In genomic region chr6:112029045-112029822, GRCh38 we compare ENCODE assay signal across 8 cellular contexts. TPM values are rescaled to one million over a fixed set of nuclear protein-coding genes. Genes with fewer than 3 reads are reported as not detected.
DNase-seq lines count a peak whose midpoint lies in the region; ATAC-seq, FAIRE-seq and TF ChIP-seq lines count a peak whose summit lies in the region.

No MANE protein-coding gene starts in this region.

- 71% methylated on average over 15 of the region's 15 CpGs for WGBS in mammary epithelial cell (ENCODE audit: low coverage, missing lambda C conversion rate)
- 23% methylated on average over 15 of the region's 15 CpGs for WGBS in HepG2 (ENCODE audit: low lambda C conversion rate)

- peaks cover 0 to 7% (median 4%) of the 10 kb centered on the region in 3 donors for H3K36me3 Mint-ChIP-seq in CD8-positive, alpha-beta memory T cell

- no TSS peak for BruUV-seq in mammary epithelial cell (replicated peaks; lab: Mats Ljungman, UMichigan)
- no TSS peak for BruUV-seq in HepG2 (replicated peaks; lab: Mats Ljungman, UMichigan)

- H3K36me3 ChIP-seq in CD8-positive, alpha-beta memory T cell (ENCODE audit: insufficient read depth, low read length): no peaks in the 10 kb centered on the region
- H3K36me3 ChIP-seq in mammary epithelial cell (ENCODE audit: insufficient read depth, low read length) (no peaks in the 10 kb centered on the region), HepG2 (replicated peaks in 1 of 2; ENCODE audit: control insufficient read depth in 1 of 2, insufficient read depth in 2 of 2, low read length in 2 of 2) (no peaks in the 10 kb centered on the region)

- peak; percentile 46; the same call in 1 of the 2 replicates for TF ChIP-seq RAD21 in HepG2 (CRISPR knock-in tag; IDR thresholded peaks at IDR 0.05)

- H4K20me1 ChIP-seq in mammary epithelial cell (ENCODE audit: insufficient read depth, low read length): no peaks in the 10 kb centered on the region
- H4K20me1 ChIP-seq in HepG2 (ENCODE audit: insufficient read depth, low read length): no peaks in the 10 kb centered on the region

- TF ChIP-seq POLR2A in HepG2 (IDR thresholded peaks at IDR 0.05; ENCODE audit: insufficient read depth in 1 of 2, low read depth in 2 of 2, low read length in 2 of 2): no peak

- peak; percentile 85 for FAIRE-seq in HepG2 (lab: Jason Lieb, UNC)

- ATAC-seq in GM21786 (IDR thresholded peaks at IDR 0.05; ENCODE audit: unreplicated experiment): peak; percentile 62
- ATAC-seq in HepG2: peak; percentile 86
- ATAC-seq in HG02970 (IDR thresholded peaks at IDR 0.05; ENCODE audit: low FRiP score, unreplicated experiment): no peak

- intact Hi-C loops in mammary epithelial cell (cut with micrococcal nuclease): loop anchor here (1.0 kb wide), 2 partner anchors 19 to 319 kb away; no protein-coding TSS in a partner anchor
- intact Hi-C loops in HepG2 (cut with micrococcal nuclease; ENCODE audit: unreplicated experiment): loop anchor here (1.0 kb wide), 4 partner anchors 11 to 319 kb away; no protein-coding TSS in a partner anchor

- H3K27ac Mint-ChIP-seq in CD8-positive, alpha-beta memory T cell: peak overlapping the region; percentile 79 to 96 (median 93)

- POLR2A ChIA-PET in CD8-positive, alpha-beta memory T cell (lab: Charles Lee): interaction anchor here (1.5 kb wide), 1 partner anchor 19 kb away, joined by 6 read pairs; no protein-coding TSS in a partner anchor
- POLR2A ChIA-PET in HepG2 (lab: Yijun Ruan, JAX): no interaction called here

- H3K4me3 ChIP-seq in CD8-positive, alpha-beta memory T cell (ENCODE audit: low read length): peak overlapping the region; percentile 16
- H3K4me3 ChIP-seq in WI38 (ENCODE audit: low read depth, low read length) (no peak overlapping the region), mammary epithelial cell (replicated peaks in 1 of 3; ENCODE audit: insufficient read depth in 1 of 3, low read depth in 2 of 3, low read length in 3 of 3) (no peak overlapping the region), HepG2 (replicated peaks in 1 of 3; ENCODE audit: insufficient read depth in 1 of 3, low read depth in 2 of 3, low read length in 3 of 3) (no peak overlapping the region)

- H3K4me1 ChIP-seq in CD8-positive, alpha-beta memory T cell (ENCODE audit: insufficient read depth, low read length): peaks cover 69% of the 10 kb centered on the region
- H3K4me1 ChIP-seq in mammary epithelial cell (ENCODE audit: insufficient read depth, low read length) (peaks cover 7% of the 10 kb centered on the region), HepG2 (ENCODE audit: insufficient read depth, low read length) (peaks cover 46% of the 10 kb centered on the region)

- CTCF ChIA-PET in CD8-positive, alpha-beta memory T cell (lab: Charles Lee): interaction anchor here (0.8 to 4.3 kb wide), 19 partner anchors 9 to 320 kb away, joined by 3 to 77 read pairs (median 4); partner anchors contain the start of gene FYN
- CTCF ChIA-PET in mammary epithelial cell (lab: Charles Lee; ENCODE audit: low non-redundant PET) (no interaction called here), HepG2 (lab: Yijun Ruan, JAX; ENCODE audit: low intra/inter-chr PET ratio, low total read pairs) (interaction anchor here (0.7 to 2.3 kb wide), 4 partner anchors 14 to 319 kb away, joined by 3 to 17 read pairs (median 4); no protein-coding TSS in a partner anchor)

- TF ChIP-seq CTCF in WI38 (IDR thresholded peaks at IDR 0.05; ENCODE audit: low read depth, low read length): peak; percentile 77
- TF ChIP-seq CTCF in mammary epithelial cell (conservative IDR thresholded peaks at IDR 0.05 in 1 of 2, IDR thresholded peaks at IDR 0.05 in 1 of 2; ENCODE audit: extremely low read depth in 1 of 2, insufficient read depth in 1 of 2, low read depth in 1 of 2, low read length in 2 of 2): peak; percentile 78 to 90
- peak; percentile 81 for TF ChIP-seq CTCF in HepG2 (CRISPR knock-in tag; IDR thresholded peaks at IDR 0.05)

- H3K4me2 ChIP-seq in mammary epithelial cell (ENCODE audit: insufficient read depth, low read depth, low read length) (no peak overlapping the region), HepG2 (ENCODE audit: low read depth, low read length) (peak overlapping the region; percentile 55)

- H3K9ac ChIP-seq in mammary epithelial cell (ENCODE audit: insufficient read depth, low read length): no peak overlapping the region
- no peak overlapping the region for H3K9ac ChIP-seq in HepG2 (ENCODE audit: insufficient read depth, low read depth, low read length)

- peak overlapping the region in 6 of 7 donors; percentile 17 to 73 (median 66) for H3K4me3 Mint-ChIP-seq in CD8-positive, alpha-beta memory T cell

- peaks cover 0 to 2% of the 10 kb centered on the region in 2 donors for H3K27me3 Mint-ChIP-seq in CD8-positive, alpha-beta memory T cell

- DNase-seq in CD8-positive, alpha-beta memory T cell: peak; percentile 32 to 68 (median 46)
- DNase-seq in NCI-H2107 (lab: John Stamatoyannopoulos, UW) (peak; percentile 41), mammary epithelial cell (peak; percentile 34), HepG2 (ENCODE audit: low spot score) (peak; percentile 68)
- peak; percentile 27 for DNase-seq in stimulated activated CD8-positive, alpha-beta memory T cell treated with anti-CD3 and anti-CD28 coated beads, Interleukin-12 subunit alpha, Interleukin-12 subunit beta, amount 100 ng/mL, for 24 hours (ENCODE audit: extremely low read depth)

- no peak overlapping the region for H3K27ac ChIP-seq in CD8-positive, alpha-beta memory T cell (ENCODE audit: low read depth, low read length)
- H3K27ac ChIP-seq in mammary epithelial cell (ENCODE audit: insufficient read depth, low read depth, low read length) (no peak overlapping the region), HepG2 (ENCODE audit: extremely low read length, insufficient read depth, low read length) (no peak overlapping the region)

- H3K4me1 Mint-ChIP-seq in CD8-positive, alpha-beta memory T cell: peaks cover 47 to 72% (median 65%) of the 10 kb centered on the region in 3 donors

- no peaks in the 10 kb centered on the region for H3K27me3 ChIP-seq in CD8-positive, alpha-beta memory T cell (ENCODE audit: insufficient read depth, low read length, poor library complexity, severe bottlenecking)
- H3K27me3 ChIP-seq in mammary epithelial cell (ENCODE audit: insufficient read depth, low read length): no peaks in the 10 kb centered on the region
- H3K27me3 ChIP-seq in HepG2 (ENCODE audit: control insufficient read depth in 1 of 2, insufficient read depth in 2 of 2, low read length in 2 of 2): peaks cover 0 to 7% of the 10 kb centered on the region in 2 experiments; a peak in 2 of 5 replicates

- H3K9me3 ChIP-seq in CD8-positive, alpha-beta memory T cell (ENCODE audit: low read length): no peaks in the 10 kb centered on the region
- no peaks in the 10 kb centered on the region for H3K9me3 ChIP-seq in mammary epithelial cell (replicated peaks; ENCODE audit: insufficient read depth, low read length)
- H3K9me3 ChIP-seq in HepG2 (ENCODE audit: low read length): no peaks in the 10 kb centered on the region

- dilution Hi-C loops in mammary epithelial cell (cut with HindIII; ENCODE audit: low sequenced_read_pairs): no loop called here

- no peak for TF ChIP-seq EP300 in HepG2 (IDR thresholded peaks at IDR 0.05; ENCODE audit: low read depth in 2 of 2, low read length in 2 of 2)
- TF ChIP-seq EP300 in HepG2 (CRISPR knock-in tag; IDR thresholded peaks at IDR 0.05; ENCODE audit: borderline replicate concordance): no peak

- H2AFZ ChIP-seq in mammary epithelial cell (ENCODE audit: low read depth, low read length) (peak overlapping the region; percentile 47), HepG2 (ENCODE audit: low read length) (peak overlapping the region; percentile 86)

- no peaks in the 10 kb centered on the region for H3K79me2 ChIP-seq in mammary epithelial cell (ENCODE audit: insufficient read depth, low read length)
- no peaks in the 10 kb centered on the region for H3K79me2 ChIP-seq in HepG2 (ENCODE audit: insufficient read depth, low read length)

- in situ Hi-C loops in mammary epithelial cell (cut with MboI; ENCODE audit: low sequenced_read_pairs in 2 of 2) (loop anchor here in 1 of 2 donors (5.0 to 25.0 kb wide), 2 partner anchors 327 to 767 kb away; a partner anchor contains a TSS), HepG2 (cut with HindIII; ENCODE audit: extremely low pct_ligation_motif_present, low pct_unique_long_range_greater_than_20kb) (no loop called here)

- H3K9me3 Mint-ChIP-seq in CD8-positive, alpha-beta memory T cell: peaks cover under 1 to 5% (median 4%) of the 10 kb centered on the region in 5 donors

RNA-seq across cellular contexts. Expression of gene CCN6, which starts 24.7 kb away (rescaled TPM):
- not detected for total RNA-seq in CD8-positive, alpha-beta memory T cell
- polyA plus RNA-seq in CD8-positive, alpha-beta memory T cell: 0.15 TPM
- total RNA-seq in mammary epithelial cell (1 to 10 TPM; 6.0 to 8.2 TPM), HepG2 (2016; rRNA removed; fragmentation: Illumina TruSeq; extraction: Trizol) (not detected in 2 replicates)
- polyA plus RNA-seq in mammary epithelial cell (20.3 TPM), HepG2 (2011; rRNA removed) (0.10 TPM in 1 of 2 replicates, not detected in the other)
- polyA minus RNA-seq in mammary epithelial cell: 5.9 TPM
- total RNA-seq in HepG2 (2016; cell fraction: cytosol; rRNA removed; fragmentation: Illumina TruSeq; extraction: Trizol; ENCODE audit: low read depth): not detected in 2 replicates
- not detected in 2 replicates for total RNA-seq in HepG2 (2016; cell fraction: insoluble cytoplasmic fraction; rRNA removed; fragmentation: Illumina TruSeq; extraction: Trizol)
- not detected in 2 replicates for total RNA-seq in HepG2 (2016; cell fraction: membrane; rRNA removed; fragmentation: Illumina TruSeq; extraction: Trizol)
- total RNA-seq in HepG2 (2016; cell fraction: nucleus; rRNA removed; fragmentation: Illumina TruSeq; extraction: Trizol): not detected in 2 replicates
- 0.10 and 0.21 TPM in 2 replicates for polyA plus RNA-seq in HepG2 (2011; cell fraction: cytosol; rRNA removed)
- 0.17 TPM in 1 of 2 replicates, not detected in the other for polyA plus RNA-seq in HepG2 (2011; cell fraction: nucleus; rRNA removed)
- polyA plus RNA-seq in HepG2 (2012): 0.11 and 0.17 TPM in 2 replicates
- not detected in 2 replicates for polyA plus RNA-seq in HepG2 (2016; cell fraction: cytosol; fragmentation: Illumina TruSeq; extraction: Trizol; ENCODE audit: low read depth)
- not detected in 2 replicates for polyA plus RNA-seq in HepG2 (2016; cell fraction: insoluble cytoplasmic fraction; fragmentation: Illumina TruSeq; extraction: Trizol; ENCODE audit: low read depth)
- not detected in 2 replicates for polyA plus RNA-seq in HepG2 (2016; cell fraction: membrane; fragmentation: Illumina TruSeq; extraction: Trizol; ENCODE audit: low read depth)
- polyA plus RNA-seq in HepG2 (2016; cell fraction: nucleus; fragmentation: Illumina TruSeq; extraction: Trizol; ENCODE audit: insufficient read depth, low read depth): not detected in 2 replicates
- not detected in 2 replicates for polyA minus RNA-seq in HepG2 (2011; rRNA and poly(A)+ RNA removed; ENCODE audit: low replicate concordance)
- polyA minus RNA-seq in HepG2 (2011; cell fraction: cytosol; rRNA and poly(A)+ RNA removed): not detected in 2 replicates
- not detected in 2 replicates for polyA minus RNA-seq in HepG2 (2011; cell fraction: nucleus; rRNA and poly(A)+ RNA removed)

RNA-seq across cellular contexts. Expression of gene TUBE1, which starts 58.0 kb away (rescaled TPM):
- total RNA-seq in CD8-positive, alpha-beta memory T cell: 10 to 100 TPM; 25.6 to 31.0 TPM
- 11.8 TPM for polyA plus RNA-seq in CD8-positive, alpha-beta memory T cell
- 10 to 100 TPM; 39.8 to 45.7 TPM for total RNA-seq in mammary epithelial cell
- 7.6 TPM for polyA plus RNA-seq in mammary epithelial cell
- 2.6 TPM for polyA minus RNA-seq in mammary epithelial cell
- total RNA-seq in HepG2 (2016; rRNA removed; fragmentation: Illumina TruSeq; extraction: Trizol): 20.8 and 22.6 TPM in 2 replicates
- 7.3 and 7.4 TPM in 2 replicates for total RNA-seq in HepG2 (2016; cell fraction: cytosol; rRNA removed; fragmentation: Illumina TruSeq; extraction: Trizol; ENCODE audit: low read depth)
- 22.6 and 24.2 TPM in 2 replicates for total RNA-seq in HepG2 (2016; cell fraction: insoluble cytoplasmic fraction; rRNA removed; fragmentation: Illumina TruSeq; extraction: Trizol)
- total RNA-seq in HepG2 (2016; cell fraction: membrane; rRNA removed; fragmentation: Illumina TruSeq; extraction: Trizol): 13.3 and 14.4 TPM in 2 replicates
- 35.6 and 36.6 TPM in 2 replicates for total RNA-seq in HepG2 (2016; cell fraction: nucleus; rRNA removed; fragmentation: Illumina TruSeq; extraction: Trizol)
- 17.1 and 17.3 TPM in 2 replicates for polyA plus RNA-seq in HepG2 (2011; rRNA removed)
- polyA plus RNA-seq in HepG2 (2011; cell fraction: cytosol; rRNA removed): 5.0 and 6.6 TPM in 2 replicates
- polyA plus RNA-seq in HepG2 (2011; cell fraction: nucleus; rRNA removed): 22.2 and 28.1 TPM in 2 replicates
- polyA plus RNA-seq in HepG2 (2012): 11.8 and 13.5 TPM in 2 replicates
- polyA plus RNA-seq in HepG2 (2016; cell fraction: cytosol; fragmentation: Illumina TruSeq; extraction: Trizol; ENCODE audit: low read depth): 3.4 and 5.1 TPM in 2 replicates
- 16.1 and 19.1 TPM in 2 replicates for polyA plus RNA-seq in HepG2 (2016; cell fraction: insoluble cytoplasmic fraction; fragmentation: Illumina TruSeq; extraction: Trizol; ENCODE audit: low read depth)
- polyA plus RNA-seq in HepG2 (2016; cell fraction: membrane; fragmentation: Illumina TruSeq; extraction: Trizol; ENCODE audit: low read depth): 5.3 and 8.3 TPM in 2 replicates
- polyA plus RNA-seq in HepG2 (2016; cell fraction: nucleus; fragmentation: Illumina TruSeq; extraction: Trizol; ENCODE audit: insufficient read depth, low read depth): 48.4 and 49.1 TPM in 2 replicates
- 5.7 and 6.5 TPM in 2 replicates for polyA minus RNA-seq in HepG2 (2011; rRNA and poly(A)+ RNA removed; ENCODE audit: low replicate concordance)
- 4.7 and 5.2 TPM in 2 replicates for polyA minus RNA-seq in HepG2 (2011; cell fraction: cytosol; rRNA and poly(A)+ RNA removed)
- polyA minus RNA-seq in HepG2 (2011; cell fraction: nucleus; rRNA and poly(A)+ RNA removed): 59.6 and 64.6 TPM in 2 replicates

RNA-seq across cellular contexts. Expression of gene FAM229B, which starts 58.2 kb away (rescaled TPM):
- total RNA-seq in CD8-positive, alpha-beta memory T cell: 1 to 10 TPM; 7.2 to 8.7 TPM
- polyA plus RNA-seq in CD8-positive, alpha-beta memory T cell: 5.5 TPM
- total RNA-seq in mammary epithelial cell: 1 to 10 TPM; 3.4 to 5.2 TPM
- polyA plus RNA-seq in mammary epithelial cell: 3.5 TPM
- polyA minus RNA-seq in mammary epithelial cell: not detected
- 19.5 and 23.7 TPM in 2 replicates for total RNA-seq in HepG2 (2016; rRNA removed; fragmentation: Illumina TruSeq; extraction: Trizol)
- 15.4 and 22.2 TPM in 2 replicates for total RNA-seq in HepG2 (2016; cell fraction: cytosol; rRNA removed; fragmentation: Illumina TruSeq; extraction: Trizol; ENCODE audit: low read depth)
- 15.5 and 25.0 TPM in 2 replicates for total RNA-seq in HepG2 (2016; cell fraction: insoluble cytoplasmic fraction; rRNA removed; fragmentation: Illumina TruSeq; extraction: Trizol)
- 19.0 and 23.1 TPM in 2 replicates for total RNA-seq in HepG2 (2016; cell fraction: membrane; rRNA removed; fragmentation: Illumina TruSeq; extraction: Trizol)
- total RNA-seq in HepG2 (2016; cell fraction: nucleus; rRNA removed; fragmentation: Illumina TruSeq; extraction: Trizol): 6.9 and 8.1 TPM in 2 replicates
- 8.8 and 11.3 TPM in 2 replicates for polyA plus RNA-seq in HepG2 (2011; rRNA removed)
- polyA plus RNA-seq in HepG2 (2011; cell fraction: cytosol; rRNA removed): 4.6 and 5.4 TPM in 2 replicates
- 1.2 and 3.0 TPM in 2 replicates for polyA plus RNA-seq in HepG2 (2011; cell fraction: nucleus; rRNA removed)
- polyA plus RNA-seq in HepG2 (2012): 6.8 and 9.1 TPM in 2 replicates
- 13.1 and 23.5 TPM in 2 replicates for polyA plus RNA-seq in HepG2 (2016; cell fraction: cytosol; fragmentation: Illumina TruSeq; extraction: Trizol; ENCODE audit: low read depth)
- polyA plus RNA-seq in HepG2 (2016; cell fraction: insoluble cytoplasmic fraction; fragmentation: Illumina TruSeq; extraction: Trizol; ENCODE audit: low read depth): 18.0 and 19.3 TPM in 2 replicates
- polyA plus RNA-seq in HepG2 (2016; cell fraction: membrane; fragmentation: Illumina TruSeq; extraction: Trizol; ENCODE audit: low read depth): 10.6 and 16.7 TPM in 2 replicates
- 8.0 and 9.9 TPM in 2 replicates for polyA plus RNA-seq in HepG2 (2016; cell fraction: nucleus; fragmentation: Illumina TruSeq; extraction: Trizol; ENCODE audit: insufficient read depth, low read depth)
- 0.58 and 1.4 TPM in 2 replicates for polyA minus RNA-seq in HepG2 (2011; rRNA and poly(A)+ RNA removed; ENCODE audit: low replicate concordance)
- 1.2 and 1.5 TPM in 2 replicates for polyA minus RNA-seq in HepG2 (2011; cell fraction: cytosol; rRNA and poly(A)+ RNA removed)
- polyA minus RNA-seq in HepG2 (2011; cell fraction: nucleus; rRNA and poly(A)+ RNA removed): 1.5 and 2.0 TPM in 2 replicates
